In genomic region chr3:171792549-171792948, GRCh38 we compare ENCODE assay signal across 18 cellular contexts. TPM values are rescaled to one million over a fixed set of nuclear protein-coding genes. Genes with fewer than 3 reads are reported as not detected.
DNase-seq lines count a peak whose midpoint lies in the region; ATAC-seq, FAIRE-seq and TF ChIP-seq lines count a peak whose summit lies in the region.
"Had no signal": no experiment of that assay in that cellular context is flagged by ENCODE, and none has a peak within 500 bp of the region (broad histone marks: within the 10 kb centered on the region; RNA-seq: fewer than 3 reads in every experiment).

No MANE protein-coding gene starts in this region.

- H3K36me3 ChIP-seq in bronchial epithelial cell (ENCODE audit: control insufficient read depth, insufficient read depth, low read length) (no peaks in the 10 kb centered on the region), gastroesophageal sphincter (no peaks in the 10 kb centered on the region)
- H3K36me3 ChIP-seq: lower lobe of right lung had no signal

- TF ChIP-seq EP300 in gastroesophageal sphincter (IDR thresholded peaks at IDR 0.05) = no peak

- no peak for FAIRE-seq in bronchial epithelial cell (lab: Jason Lieb, UNC)
- FAIRE-seq: RCC 7860 had no signal

- H3K4me3 ChIP-seq in bronchial epithelial cell (ENCODE audit: low read depth, low read length) = no peak overlapping the region
- no peak overlapping the region for H3K4me3 ChIP-seq in gastroesophageal sphincter
- H3K4me3 ChIP-seq: lower lobe of right lung had no signal

- peaks cover 0 to 42% (median 7%) of the 10 kb centered on the region in 3 donors for H3K4me1 ChIP-seq in gastroesophageal sphincter

- WGBS in gastroesophageal sphincter (ENCODE audit: low coverage in 1 of 2), 2 donors = 86% methylated on average over 2 of the region's 2 CpGs; no CpG with 5 or more reads in 1 of the 2 donors

- H3K27me3 ChIP-seq in bronchial epithelial cell (ENCODE audit: control insufficient read depth, insufficient read depth, low read length) = no peaks in the 10 kb centered on the region
- no peaks in the 10 kb centered on the region for H3K27me3 ChIP-seq in layer of hippocampus (ENCODE audit: control insufficient read depth, insufficient read depth, low read length)
- no peaks in the 10 kb centered on the region for H3K27me3 ChIP-seq in gastroesophageal sphincter

- peak overlapping the region; percentile 78 for H3K27ac ChIP-seq in layer of hippocampus (ENCODE audit: low read depth, low read length)
- H3K27ac ChIP-seq in gastroesophageal sphincter = peak overlapping the region in 1 of 4 donors; percentile 31

- no peaks in the 10 kb centered on the region for H3K9me3 ChIP-seq in gastroesophageal sphincter
- H3K9me3 ChIP-seq: lower lobe of right lung had no signal

- no peak for TF ChIP-seq CTCF in bronchial epithelial cell (IDR thresholded peaks at IDR 0.05; ENCODE audit: insufficient read depth, low read length, severe bottlenecking)
- no peak for TF ChIP-seq CTCF in gastroesophageal sphincter (IDR thresholded peaks at IDR 0.05)

- DNase-seq in M059J (ENCODE audit: low read depth) (peak; percentile 56), bronchial epithelial cell (ENCODE audit: low read depth) (peak; percentile 51), superior temporal gyrus (ENCODE audit: extremely low spot score) (peak; percentile 8), GOT3 (lab: John Stamatoyannopoulos, UW) (no peak)
- no peak for DNase-seq in stimulated activated CD4-positive, alpha-beta T cell treated with anti-CD3 and anti-CD28 coated beads, Interleukin-2, amount 100 ng/mL, for 48 hours
- DNase-seq: activated CD4-positive, alpha-beta T cell treated with anti-CD3 and anti-CD28 coated beads, Interleukin-2, amount 50 U/mL, for 4 hours; activated T-cell treated with anti-CD3 and anti-CD28 coated beads, Interleukin-2, amount 50 U/mL, for 4 hours; effector memory CD4-positive, alpha-beta T cell; H9; lower lobe of right lung; NCI-H2081; NCI-H524 treated with DMSO at 0.1 percent for 48 hours had no signal

- no peak for TF ChIP-seq POLR2A in gastroesophageal sphincter (IDR thresholded peaks at IDR 0.05)

- no peak for ATAC-seq in gastroesophageal sphincter
- ATAC-seq: activated naive CD4-positive, alpha-beta T cell treated with anti-CD3 and anti-CD28 coated beads, Interleukin-2, amount 50 U/mL, for 72 hours; activated T-cell treated with anti-CD3 and anti-CD28 coated beads, Interleukin-2, amount 50 U/mL, for 4 hours; natural killer cell treated with Interleukin-12 subunit alpha and Interleukin-12 subunit beta and Interleukin-15 and Interleukin-18, amount 100 ng/mL, for 72 hours had no signal

RNA-seq across cellular contexts. Expression of gene PLD1, which starts 17.7 kb away (rescaled TPM):
- 7.6 and 7.8 TPM in 2 replicates for total RNA-seq in M059J (2014; rRNA removed; shearing (Covaris generic))
- total RNA-seq in bronchial epithelial cell (10.5 and 20.0 TPM in 2 replicates), gastroesophageal sphincter (10 to 100 TPM in 3 of 4 donors, 1 to 10 TPM in 1; 7.0 to 17.1 (median 13.6) TPM)

RNA-seq across cellular contexts. Expression of gene TMEM212, which starts 50.6 kb away (rescaled TPM):
- total RNA-seq in M059J (2014; rRNA removed; shearing (Covaris generic)) = not detected in 2 replicates
- total RNA-seq in bronchial epithelial cell (not detected in 2 replicates), gastroesophageal sphincter (not detected)
- total RNA-seq: activated naive CD4-positive, alpha-beta T cell treated with anti-CD3 and anti-CD28 coated beads, Interleukin-2, amount 50 U/mL, for 72 hours; activated T-cell treated with anti-CD3 and anti-CD28 coated beads, Interleukin-2, amount 50 U/mL, for 4 hours; H9; natural killer cell treated with Interleukin-12 subunit alpha and Interleukin-12 subunit beta and Interleukin-15 and Interleukin-18, amount 100 ng/mL, for 72 hours; renal cortical epithelial cell had no signal

Comparison
In these comparisons a context has a peak if more than half of its experiments do, and no peak if none do; other contexts are left out.
1. DNase-seq: peak in M059J (single experiment), bronchial epithelial cell (single experiment) and superior temporal gyrus (single experiment); none in stimulated activated CD4-positive, alpha-beta T cell treated with anti-CD3 and anti-CD28 coated beads, Interleukin-2, amount 100 ng/mL, for 48 hours (0 of 2) and GOT3 (single experiment).